Comparison of ENCODE assay signal across 8 cellular contexts in the genomic region with DNA sequence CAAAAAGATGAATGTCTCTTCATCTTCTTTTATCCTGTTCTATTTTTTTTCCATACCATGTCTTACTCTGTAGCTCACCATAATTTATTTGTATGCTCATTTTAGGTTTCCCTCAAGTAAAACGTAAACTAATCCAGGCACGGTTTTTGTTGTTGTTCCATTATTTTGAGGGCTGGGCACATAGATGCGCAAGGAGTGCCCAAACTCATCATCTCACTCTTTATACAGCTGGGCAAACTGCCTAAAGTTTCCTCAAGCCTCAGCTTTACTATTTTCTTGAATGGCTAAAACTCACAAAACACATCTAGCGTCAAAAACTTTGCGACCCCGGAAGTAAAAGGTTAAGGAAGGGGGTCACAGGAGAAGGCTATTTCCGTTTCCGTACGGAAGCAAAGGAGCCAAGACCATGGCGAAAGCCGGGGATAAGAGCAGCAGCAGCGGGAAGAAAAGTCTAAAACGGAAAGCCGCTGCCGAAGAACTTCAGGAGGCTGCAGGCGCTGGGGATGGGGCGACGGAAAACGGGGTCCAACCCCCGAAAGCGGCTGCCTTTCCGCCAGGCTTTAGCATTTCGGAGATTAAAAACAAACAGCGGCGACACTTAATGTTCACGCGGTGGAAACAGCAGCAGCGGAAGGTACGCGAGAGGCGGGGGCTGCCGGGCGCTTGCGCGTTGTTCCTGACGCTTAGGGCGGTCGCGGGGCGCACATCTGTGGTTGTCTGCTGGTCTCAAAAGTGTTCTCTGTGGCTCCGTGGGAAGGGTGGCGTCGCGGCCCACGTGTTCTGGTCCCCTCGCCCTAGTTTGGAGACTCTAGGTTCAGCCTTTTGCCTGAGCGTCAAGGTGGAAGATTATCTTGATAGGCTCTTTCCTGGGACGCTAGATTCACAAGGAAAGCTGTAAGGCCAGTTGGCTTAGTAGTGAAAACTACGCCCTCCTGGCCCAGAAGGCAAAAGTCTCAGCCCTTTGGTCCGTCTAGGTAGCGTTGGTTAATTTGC. TPM values are rescaled to one million over a fixed set of nuclear protein-coding genes. Genes with fewer than 3 reads are reported as not detected.
DNase-seq lines count a peak whose midpoint lies in the region; ATAC-seq and TF ChIP-seq lines count a peak whose summit lies in the region.

Gene RPF1, plus strand, starts transcription at position 391 of the 993 bp plus-strand sequence. Its CDS starts 16 bp downstream, at position 407.

- intact Hi-C loops in head of caudate nucleus (cut with DNase I) = no loop called here

- H3K9me3 Mint-ChIP-seq in activated naive CD8-positive, alpha-beta T cell (ENCODE audit: low read depth) = peaks cover 10% of the 10 kb centered on the region
- peaks cover 8% of the 10 kb centered on the region for H3K9me3 Mint-ChIP-seq in osteocyte (ENCODE audit: unreplicated experiment)

- H3K27ac ChIP-seq in thoracic aorta = peak within 1 kb of the TSS; percentile 85

- H3K36me3 Mint-ChIP-seq in activated naive CD8-positive, alpha-beta T cell = peaks cover 28% of the 10 kb centered on the region
- peaks cover 27% of the 10 kb centered on the region for H3K36me3 Mint-ChIP-seq in osteocyte (ENCODE audit: unreplicated experiment)

- H3K36me3 ChIP-seq in thoracic aorta = no peaks in the 10 kb centered on the region

- H3K9me3 ChIP-seq in thoracic aorta = no peaks in the 10 kb centered on the region

- peak; percentile 97 for ATAC-seq in HG02571 (IDR thresholded peaks at IDR 0.05; ENCODE audit: unreplicated experiment)
- peak; percentile 83 for ATAC-seq in thoracic aorta (ENCODE audit: insufficient number of reproducible peaks, low FRiP score, low read depth)

- no peaks in the 10 kb centered on the region for H3K27me3 ChIP-seq in thoracic aorta (replicated peaks; ENCODE audit: insufficient read depth)

- peak within 1 kb of the TSS; percentile 99 for H3K27ac Mint-ChIP-seq in activated naive CD8-positive, alpha-beta T cell
- H3K27ac Mint-ChIP-seq in osteocyte (ENCODE audit: unreplicated experiment) = peak within 1 kb of the TSS; percentile 96

- peak within 1 kb of the TSS; percentile 99 for H3K4me3 Mint-ChIP-seq in activated naive CD8-positive, alpha-beta T cell
- H3K4me3 Mint-ChIP-seq in osteocyte (ENCODE audit: unreplicated experiment) = peak within 1 kb of the TSS; percentile 93

- H3K4me3 ChIP-seq in GM08714 (ENCODE audit: low read length) = peak within 1 kb of the TSS; percentile 97
- peak within 1 kb of the TSS; percentile 94 for H3K4me3 ChIP-seq in NB4 (ENCODE audit: low read depth, low read length)
- peak within 1 kb of the TSS; percentile 95 for H3K4me3 ChIP-seq in thoracic aorta

- DNase-seq in NB4 (ENCODE audit: low read depth) (peak; percentile 85), SKM-1 treated with dmso at 0.1 percent for 144 hours (lab: John Stamatoyannopoulos, UW; ENCODE audit: unreplicated experiment) (peak; percentile 86), head of caudate nucleus (peak; percentile 59 to 93 (median 84)), osteocyte (ENCODE audit: extremely low spot score, unreplicated experiment) (peak; percentile 89), thoracic aorta (ENCODE audit: low spot score) (peak; percentile 6)

- H3K4me1 ChIP-seq in thoracic aorta (ENCODE audit: control insufficient read depth in 1 of 2, low read depth in 2 of 2) = peaks cover 15 to 17% of the 10 kb centered on the region in 2 donors

- TF ChIP-seq CTCF in NB4 (IDR thresholded peaks at IDR 0.05; ENCODE audit: low read depth, low read length) = no peak
- no peak for TF ChIP-seq CTCF in osteocyte (IDR thresholded peaks at IDR 0.05)
- no peak for TF ChIP-seq CTCF in thoracic aorta (IDR thresholded peaks at IDR 0.05)

- H3K4me1 Mint-ChIP-seq in activated naive CD8-positive, alpha-beta T cell (ENCODE audit: low read depth) = peaks cover 37% of the 10 kb centered on the region
- peaks cover 19% of the 10 kb centered on the region for H3K4me1 Mint-ChIP-seq in osteocyte (ENCODE audit: unreplicated experiment)

- peak; percentile 83 for TF ChIP-seq POLR2A in NB4 (IDR thresholded peaks at IDR 0.05; ENCODE audit: extremely low read depth, insufficient read length)

- peaks cover 22% of the 10 kb centered on the region for H3K27me3 Mint-ChIP-seq in activated naive CD8-positive, alpha-beta T cell
- peaks cover 34% of the 10 kb centered on the region for H3K27me3 Mint-ChIP-seq in osteocyte (ENCODE audit: unreplicated experiment)

RNA-seq across cellular contexts. Expression of gene RPF1, which starts in this region (rescaled TPM):
- total RNA-seq in osteocyte = 23.4 and 24.6 TPM in 2 replicates
- total RNA-seq in thoracic aorta = 10 to 100 TPM; 17.9 to 33.2 TPM

Comparison
In these comparisons a context has a peak if more than half of its experiments do, and no peak if none do; other contexts are left out.
1. Peak in every context shown above with its lines: DNase-seq, ATAC-seq, H3K4me3 ChIP-seq and H3K27ac ChIP-seq.
2. DNase-seq: peak in every context shown above with its lines; median percentile 89 in osteocyte; 86 in SKM-1 treated with dmso at 0.1 percent for 144 hours; 85 in NB4; 84 in head of caudate nucleus; 6 in thoracic aorta.